In genomic region chr12:71092290-71092689, GRCh38 we compare ENCODE assay signal across 1 cellular context.
TF ChIP-seq lines count a peak whose summit lies in the region.

No MANE protein-coding gene starts in this region.

TF ChIP-seq in IMR-90, 13 proteins besides CTCF, POLR2A, EP300 and RAD21:
- TF ChIP-seq NFE2L2 (IDR thresholded peaks at IDR 0.05; ENCODE audit: low read depth, low read length) = no peak
- no peak for TF ChIP-seq MAZ (IDR thresholded peaks at IDR 0.05; ENCODE audit: borderline replicate concordance, low read depth, low read length)
